In the genomic region with DNA sequence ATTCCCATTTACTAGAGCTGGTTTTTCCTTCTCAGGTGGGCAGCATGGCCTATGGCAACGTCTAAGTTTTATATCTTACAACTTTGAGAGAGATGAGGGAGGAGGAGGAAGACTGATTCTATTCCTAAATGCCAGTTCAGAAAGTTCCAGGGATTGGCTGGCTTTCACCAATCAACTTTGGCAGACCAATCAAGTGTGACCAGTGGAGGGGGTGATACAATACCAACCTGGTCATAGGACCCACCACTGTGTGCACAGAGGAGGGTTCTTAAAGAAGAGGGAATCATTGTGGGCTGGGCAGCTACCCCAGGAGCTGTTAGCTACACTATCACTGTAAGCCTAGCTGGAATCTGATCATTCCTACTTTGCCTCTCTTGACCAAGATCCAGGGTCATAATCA, we compare ENCODE assay signal across 15 cellular contexts. TPM values are rescaled to one million over a fixed set of nuclear protein-coding genes. Genes with fewer than 3 reads are reported as not detected.
DNase-seq lines count a peak whose midpoint lies in the region; ATAC-seq and TF ChIP-seq lines count a peak whose summit lies in the region.
"Had no signal": no experiment of that assay in that cellular context is flagged by ENCODE, and none has a peak within 500 bp of the region (broad histone marks: within the 10 kb centered on the region; RNA-seq: fewer than 3 reads in every experiment).

No MANE protein-coding gene starts in this region.

- no peak for TF ChIP-seq CTCF in activated CD8-positive, alpha-beta T cell treated with anti-CD3 and anti-CD28 coated beads for 36 hours (IDR thresholded peaks at IDR 0.05)
- TF ChIP-seq CTCF in fibroblast of mammary gland (conservative IDR thresholded peaks at IDR 0.05; ENCODE audit: control insufficient read depth, insufficient read depth, low read depth, low read length) = no peak

- peak overlapping the region; percentile 82 for H3K27ac Mint-ChIP-seq in activated CD8-positive, alpha-beta T cell treated with anti-CD3 and anti-CD28 coated beads for 36 hours
- no peak overlapping the region for H3K27ac Mint-ChIP-seq in activated CD8-positive, alpha-beta T cell treated with anti-CD3 and anti-CD28 coated beads, Interleukin-2, amount 10 ng/mL, durations not matched to agents 7 days and 5 days
- H3K27ac Mint-ChIP-seq in activated T-helper 1 cell treated with anti-CD3 and anti-CD28 coated beads, Interleukin-12 subunit alpha, Interleukin-12 subunit beta, Interleukin-2, Interleukin-4 antibody, amounts not matched to agents 30 ng/mL and 10 ng/mL and 1 ng/mL, durations not matched to agents 14 hours and 24 hours and 36 hours = peak overlapping the region; percentile 92
- H3K27ac Mint-ChIP-seq in stimulated activated memory B cell treated with anti-CD40 and anti-IgM and Interleukin-4, amounts not matched to agents 10 μg/mL and 1 μg/mL and 100 μg/mL, for 72 hours = peak overlapping the region; percentile 45
- H3K27ac Mint-ChIP-seq: progenitor cell of endocrine pancreas had no signal

- no peak for ATAC-seq in activated CD8-positive, alpha-beta T cell treated with anti-CD3 and anti-CD28 coated beads for 36 hours
- ATAC-seq in activated CD8-positive, alpha-beta T cell treated with anti-CD3 and anti-CD28 coated beads, Interleukin-2, amount 10 ng/mL, durations not matched to agents 7 days and 5 days = no peak
- ATAC-seq in stimulated activated memory B cell treated with anti-CD40 and anti-IgM and Interleukin-4, amounts not matched to agents 10 μg/mL and 1 μg/mL and 100 μg/mL, for 72 hours = no peak
- ATAC-seq in GM18909 (IDR thresholded peaks at IDR 0.05; ENCODE audit: poor library complexity, unreplicated experiment) = no peak
- ATAC-seq in HG03457 (IDR thresholded peaks at IDR 0.05; ENCODE audit: unreplicated experiment) = no peak
- ATAC-seq: Right ventricle myocardium inferior had no signal

- POLR2A ChIA-PET in activated CD8-positive, alpha-beta T cell treated with anti-CD3 and anti-CD28 coated beads for 36 hours (lab: Charles Lee) = interaction anchor here (1.0 to 1.4 kb wide), 2 partner anchors 9 to 19 kb away, joined by 3 to 6 read pairs; no protein-coding TSS in a partner anchor
- POLR2A ChIA-PET in activated CD8-positive, alpha-beta T cell treated with anti-CD3 and anti-CD28 coated beads, Interleukin-2, amount 10 ng/mL, durations not matched to agents 7 days and 5 days (lab: Charles Lee) = interaction anchor here (0.9 to 1.2 kb wide), 2 partner anchors 9 to 19 kb away, joined by 5 read pairs; no protein-coding TSS in a partner anchor

- H3K4me3 ChIP-seq in fibroblast of mammary gland (ENCODE audit: control insufficient read depth, low read depth, low read length) = no peak overlapping the region
- H3K4me3 ChIP-seq: transverse colon had no signal

- no peak for DNase-seq in activated CD8-positive, alpha-beta T cell treated with anti-CD3 and anti-CD28 coated beads for 36 hours
- DNase-seq in activated CD8-positive, alpha-beta T cell treated with anti-CD3 and anti-CD28 coated beads, Interleukin-2, amount 10 ng/mL, durations not matched to agents 7 days and 5 days = no peak
- no peak for DNase-seq in activated T-helper 1 cell treated with anti-CD3 and anti-CD28 coated beads, Interleukin-12 subunit alpha, Interleukin-12 subunit beta, Interleukin-2, Interleukin-4 antibody, amounts not matched to agents 30 ng/mL and 10 ng/mL and 1 ng/mL, durations not matched to agents 14 hours and 24 hours and 36 hours (ENCODE audit: low spot score)
- DNase-seq in fibroblast of mammary gland (ENCODE audit: low read depth) (peak; percentile 54), HCEC 1CT (no peak)
- DNase-seq: cortex of kidney, NCI-H1048, NCI-H526 treated with DMSO at 0.1 percent for 48 hours, transverse colon, WERI-Rb-1 had no signal

- no peaks in the 10 kb centered on the region for H3K27me3 Mint-ChIP-seq in activated CD8-positive, alpha-beta T cell treated with anti-CD3 and anti-CD28 coated beads for 36 hours
- H3K27me3 Mint-ChIP-seq in activated CD8-positive, alpha-beta T cell treated with anti-CD3 and anti-CD28 coated beads, Interleukin-2, amount 10 ng/mL, durations not matched to agents 7 days and 5 days (ENCODE audit: low read depth) = no peaks in the 10 kb centered on the region
- no peaks in the 10 kb centered on the region for H3K27me3 Mint-ChIP-seq in activated T-helper 1 cell treated with anti-CD3 and anti-CD28 coated beads, Interleukin-12 subunit alpha, Interleukin-12 subunit beta, Interleukin-2, Interleukin-4 antibody, amounts not matched to agents 30 ng/mL and 10 ng/mL and 1 ng/mL, durations not matched to agents 14 hours and 24 hours and 36 hours (ENCODE audit: insufficient read depth)
- H3K27me3 Mint-ChIP-seq in stimulated activated memory B cell treated with anti-CD40 and anti-IgM and Interleukin-4, amounts not matched to agents 10 μg/mL and 1 μg/mL and 100 μg/mL, for 72 hours = no peaks in the 10 kb centered on the region
- H3K27me3 Mint-ChIP-seq: progenitor cell of endocrine pancreas had no signal

- H3K36me3 Mint-ChIP-seq in activated CD8-positive, alpha-beta T cell treated with anti-CD3 and anti-CD28 coated beads for 36 hours (ENCODE audit: low read depth) = no peaks in the 10 kb centered on the region
- H3K36me3 Mint-ChIP-seq in activated CD8-positive, alpha-beta T cell treated with anti-CD3 and anti-CD28 coated beads, Interleukin-2, amount 10 ng/mL, durations not matched to agents 7 days and 5 days (ENCODE audit: low read depth) = no peaks in the 10 kb centered on the region
- H3K36me3 Mint-ChIP-seq in activated T-helper 1 cell treated with anti-CD3 and anti-CD28 coated beads, Interleukin-12 subunit alpha, Interleukin-12 subunit beta, Interleukin-2, Interleukin-4 antibody, amounts not matched to agents 30 ng/mL and 10 ng/mL and 1 ng/mL, durations not matched to agents 14 hours and 24 hours and 36 hours (ENCODE audit: low read depth) = peaks cover 12% of the 10 kb centered on the region
- H3K36me3 Mint-ChIP-seq in stimulated activated memory B cell treated with anti-CD40 and anti-IgM and Interleukin-4, amounts not matched to agents 10 μg/mL and 1 μg/mL and 100 μg/mL, for 72 hours = no peaks in the 10 kb centered on the region

- CTCF ChIA-PET in activated CD8-positive, alpha-beta T cell treated with anti-CD3 and anti-CD28 coated beads for 36 hours (lab: Charles Lee) = interaction anchor here (0.9 to 19.6 kb wide), 5 partner anchors 9 to 75 kb away, joined by 3 to 223 read pairs (median 5); a partner anchor contains a TSS
- CTCF ChIA-PET in activated CD8-positive, alpha-beta T cell treated with anti-CD3 and anti-CD28 coated beads, Interleukin-2, amount 10 ng/mL, durations not matched to agents 7 days and 5 days (lab: Charles Lee) = interaction anchor here (1.0 to 2.3 kb wide), 4 partner anchors 13 to 36 kb away, joined by 3 to 12 read pairs (median 6); no protein-coding TSS in a partner anchor

- H3K4me3 Mint-ChIP-seq in activated CD8-positive, alpha-beta T cell treated with anti-CD3 and anti-CD28 coated beads for 36 hours = no peak overlapping the region
- H3K4me3 Mint-ChIP-seq in activated CD8-positive, alpha-beta T cell treated with anti-CD3 and anti-CD28 coated beads, Interleukin-2, amount 10 ng/mL, durations not matched to agents 7 days and 5 days = no peak overlapping the region
- no peak overlapping the region for H3K4me3 Mint-ChIP-seq in activated T-helper 1 cell treated with anti-CD3 and anti-CD28 coated beads, Interleukin-12 subunit alpha, Interleukin-12 subunit beta, Interleukin-2, Interleukin-4 antibody, amounts not matched to agents 30 ng/mL and 10 ng/mL and 1 ng/mL, durations not matched to agents 14 hours and 24 hours and 36 hours
- H3K4me3 Mint-ChIP-seq in stimulated activated memory B cell treated with anti-CD40 and anti-IgM and Interleukin-4, amounts not matched to agents 10 μg/mL and 1 μg/mL and 100 μg/mL, for 72 hours = no peak overlapping the region

- no peaks in the 10 kb centered on the region for H3K9me3 Mint-ChIP-seq in activated CD8-positive, alpha-beta T cell treated with anti-CD3 and anti-CD28 coated beads for 36 hours
- no peaks in the 10 kb centered on the region for H3K9me3 Mint-ChIP-seq in activated CD8-positive, alpha-beta T cell treated with anti-CD3 and anti-CD28 coated beads, Interleukin-2, amount 10 ng/mL, durations not matched to agents 7 days and 5 days (ENCODE audit: insufficient read depth)
- no peaks in the 10 kb centered on the region for H3K9me3 Mint-ChIP-seq in activated T-helper 1 cell treated with anti-CD3 and anti-CD28 coated beads, Interleukin-12 subunit alpha, Interleukin-12 subunit beta, Interleukin-2, Interleukin-4 antibody, amounts not matched to agents 30 ng/mL and 10 ng/mL and 1 ng/mL, durations not matched to agents 14 hours and 24 hours and 36 hours
- H3K9me3 Mint-ChIP-seq in stimulated activated memory B cell treated with anti-CD40 and anti-IgM and Interleukin-4, amounts not matched to agents 10 μg/mL and 1 μg/mL and 100 μg/mL, for 72 hours = no peaks in the 10 kb centered on the region

- intact Hi-C loops in activated CD8-positive, alpha-beta T cell treated with anti-CD3 and anti-CD28 coated beads for 36 hours (cut with micrococcal nuclease) = no loop called here
- intact Hi-C loops in activated T-helper 1 cell treated with anti-CD3 and anti-CD28 coated beads, Interleukin-12 subunit alpha, Interleukin-12 subunit beta, Interleukin-2, Interleukin-4 antibody, amounts not matched to agents 30 ng/mL and 10 ng/mL and 1 ng/mL, durations not matched to agents 14 hours and 24 hours and 36 hours (cut with micrococcal nuclease) = loop anchor here (2.0 kb wide), 1 partner anchor 18 kb away; no protein-coding TSS in a partner anchor

- H3K4me1 Mint-ChIP-seq in activated CD8-positive, alpha-beta T cell treated with anti-CD3 and anti-CD28 coated beads for 36 hours (ENCODE audit: low read depth) = peaks cover 34% of the 10 kb centered on the region
- H3K4me1 Mint-ChIP-seq in activated CD8-positive, alpha-beta T cell treated with anti-CD3 and anti-CD28 coated beads, Interleukin-2, amount 10 ng/mL, durations not matched to agents 7 days and 5 days (ENCODE audit: low read depth) = peaks cover 20% of the 10 kb centered on the region
- peaks cover 34% of the 10 kb centered on the region for H3K4me1 Mint-ChIP-seq in activated T-helper 1 cell treated with anti-CD3 and anti-CD28 coated beads, Interleukin-12 subunit alpha, Interleukin-12 subunit beta, Interleukin-2, Interleukin-4 antibody, amounts not matched to agents 30 ng/mL and 10 ng/mL and 1 ng/mL, durations not matched to agents 14 hours and 24 hours and 36 hours (ENCODE audit: low read depth)
- peaks cover 17% of the 10 kb centered on the region for H3K4me1 Mint-ChIP-seq in stimulated activated memory B cell treated with anti-CD40 and anti-IgM and Interleukin-4, amounts not matched to agents 10 μg/mL and 1 μg/mL and 100 μg/mL, for 72 hours

RNA-seq across cellular contexts. Expression of a gene that starts 8.1 kb away (rescaled TPM):
- total RNA-seq in activated CD8-positive, alpha-beta T cell treated with anti-CD3 and anti-CD28 coated beads for 36 hours = 1 to 10 TPM; 9.1 to 9.4 TPM
- 1 to 10 TPM; 3.1 to 5.1 TPM for total RNA-seq in activated CD8-positive, alpha-beta T cell treated with anti-CD3 and anti-CD28 coated beads, Interleukin-2, amount 10 ng/mL, durations not matched to agents 7 days and 5 days
- total RNA-seq in activated T-helper 1 cell treated with anti-CD3 and anti-CD28 coated beads, Interleukin-12 subunit alpha, Interleukin-12 subunit beta, Interleukin-2, Interleukin-4 antibody, amounts not matched to agents 30 ng/mL and 10 ng/mL and 1 ng/mL, durations not matched to agents 14 hours and 24 hours and 36 hours = 15.2 and 16.0 TPM in 2 replicates

RNA-seq across cellular contexts. Expression of a gene that starts 26.5 kb away (rescaled TPM):
- total RNA-seq in activated CD8-positive, alpha-beta T cell treated with anti-CD3 and anti-CD28 coated beads for 36 hours = not detected
- total RNA-seq in activated CD8-positive, alpha-beta T cell treated with anti-CD3 and anti-CD28 coated beads, Interleukin-2, amount 10 ng/mL, durations not matched to agents 7 days and 5 days = not detected
- total RNA-seq in activated T-helper 1 cell treated with anti-CD3 and anti-CD28 coated beads, Interleukin-12 subunit alpha, Interleukin-12 subunit beta, Interleukin-2, Interleukin-4 antibody, amounts not matched to agents 30 ng/mL and 10 ng/mL and 1 ng/mL, durations not matched to agents 14 hours and 24 hours and 36 hours = not detected in 2 replicates

RNA-seq across cellular contexts. Expression of a gene that starts 32.7 kb away (rescaled TPM):
- total RNA-seq in activated CD8-positive, alpha-beta T cell treated with anti-CD3 and anti-CD28 coated beads for 36 hours = not detected
- not detected for total RNA-seq in activated CD8-positive, alpha-beta T cell treated with anti-CD3 and anti-CD28 coated beads, Interleukin-2, amount 10 ng/mL, durations not matched to agents 7 days and 5 days
- not detected in 2 replicates for total RNA-seq in activated T-helper 1 cell treated with anti-CD3 and anti-CD28 coated beads, Interleukin-12 subunit alpha, Interleukin-12 subunit beta, Interleukin-2, Interleukin-4 antibody, amounts not matched to agents 30 ng/mL and 10 ng/mL and 1 ng/mL, durations not matched to agents 14 hours and 24 hours and 36 hours
- total RNA-seq: progenitor cell of endocrine pancreas had no signal

RNA-seq across cellular contexts. Expression of a gene that starts 33.6 kb away (rescaled TPM):
- total RNA-seq in activated CD8-positive, alpha-beta T cell treated with anti-CD3 and anti-CD28 coated beads for 36 hours = not detected
- not detected for total RNA-seq in activated CD8-positive, alpha-beta T cell treated with anti-CD3 and anti-CD28 coated beads, Interleukin-2, amount 10 ng/mL, durations not matched to agents 7 days and 5 days
- total RNA-seq in activated T-helper 1 cell treated with anti-CD3 and anti-CD28 coated beads, Interleukin-12 subunit alpha, Interleukin-12 subunit beta, Interleukin-2, Interleukin-4 antibody, amounts not matched to agents 30 ng/mL and 10 ng/mL and 1 ng/mL, durations not matched to agents 14 hours and 24 hours and 36 hours = not detected in 2 replicates
- total RNA-seq: progenitor cell of endocrine pancreas had no signal
